ENCODE assay signal across 11 cellular contexts in the genomic region with DNA sequence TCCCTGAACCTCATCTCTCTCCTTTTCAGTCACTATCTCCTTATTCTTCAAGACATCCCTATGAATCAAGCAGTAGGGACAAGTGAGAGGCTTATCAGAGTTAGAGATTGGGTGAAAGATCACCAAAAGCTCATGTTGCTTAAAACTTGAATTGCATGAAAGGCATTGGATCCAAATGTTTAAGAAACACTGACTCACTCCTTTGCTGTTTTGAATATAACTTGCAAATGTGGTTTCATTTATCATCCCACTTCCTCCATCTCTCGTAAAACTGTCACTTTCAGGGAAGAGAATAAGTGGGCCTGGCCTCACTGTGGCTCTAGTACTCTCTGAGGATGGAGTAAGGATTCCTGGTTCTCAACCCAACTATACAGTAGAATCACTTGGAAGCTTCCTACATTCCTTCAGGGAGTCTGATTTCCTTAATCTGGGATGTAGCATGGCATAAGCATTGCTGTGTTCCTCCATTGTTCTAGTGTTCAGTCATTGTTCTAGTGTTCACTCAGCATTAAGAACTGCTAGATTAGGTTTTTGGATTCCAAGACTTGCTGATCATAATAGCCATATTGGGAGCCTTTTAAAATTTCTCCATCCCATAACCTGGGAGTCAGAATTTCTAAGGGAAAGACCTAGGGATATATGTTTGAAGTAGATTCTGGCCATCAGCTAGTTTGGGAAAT.
DNase-seq lines count a peak whose midpoint lies in the region; ATAC-seq, FAIRE-seq and TF ChIP-seq lines count a peak whose summit lies in the region.
"Had no signal": no experiment of that assay in that cellular context is flagged by ENCODE, and none has a peak within 500 bp of the region (broad histone marks: within the 10 kb centered on the region; RNA-seq: fewer than 3 reads in every experiment).

No MANE protein-coding gene starts in this region.

- intact Hi-C loops in pancreas (cut with DNase I), result no loop called here

- FAIRE-seq in pancreas (lab: Jason Lieb, UNC), result no peak

- H3K27me3 ChIP-seq in pancreas, result no peaks in the 10 kb centered on the region
- H3K27me3 ChIP-seq: gastrocnemius medialis had no signal

- no peak for TF ChIP-seq CTCF in pancreas (IDR thresholded peaks at IDR 0.05)

- no peaks in the 10 kb centered on the region for H3K36me3 ChIP-seq in pancreas
- H3K36me3 ChIP-seq: gastrocnemius medialis had no signal

- ATAC-seq in GM21390 (IDR thresholded peaks at IDR 0.05; ENCODE audit: unreplicated experiment), result peak; percentile 35
- ATAC-seq in pancreas, result no peak
- no peak for ATAC-seq in HG03025 (IDR thresholded peaks at IDR 0.05; ENCODE audit: low FRiP score, unreplicated experiment)
- ATAC-seq: gastrocnemius medialis had no signal

- DNase-seq in A172 (ENCODE audit: low spot score), result peak; percentile 71
- peak; percentile 81 for DNase-seq in NOMO-1 treated with dmso at 0.1 percent for 144 hours (lab: John Stamatoyannopoulos, UW; ENCODE audit: unreplicated experiment)
- DNase-seq in astrocyte of the hippocampus (ENCODE audit: low read depth, low spot score), result peak; percentile 16
- no peak for DNase-seq in hypothalamus (lab: John Stamatoyannopoulos, UW)
- DNase-seq in pancreas, result no peak
- no peak for DNase-seq in amniotic stem cell (lab: John Stamatoyannopoulos, UW)
- DNase-seq: activated CD8-positive, alpha-beta memory T cell treated with anti-CD3 and anti-CD28 coated beads for 24 hours; gastrocnemius medialis; NCI-H146 had no signal

- no peaks in the 10 kb centered on the region for H3K4me1 ChIP-seq in pancreas

- H3K4me3 ChIP-seq in pancreas, result no peak overlapping the region
- H3K4me3 ChIP-seq: gastrocnemius medialis had no signal

- 72 to 92% methylated on average over 1 of the region's 1 CpG for WGBS in pancreas, 2 donors

- no peak overlapping the region for H3K27ac ChIP-seq in pancreas
- H3K27ac ChIP-seq: gastrocnemius medialis had no signal

- H3K9me3 ChIP-seq in pancreas, result no peaks in the 10 kb centered on the region
- H3K9me3 ChIP-seq: gastrocnemius medialis had no signal

Comparison
In these comparisons a context has a peak if more than half of its experiments do, and no peak if none do; other contexts are left out.
1. DNase-seq: peak in A172 (single experiment), NOMO-1 treated with dmso at 0.1 percent for 144 hours (single experiment) and astrocyte of the hippocampus (single experiment); none in hypothalamus (0 of 51), pancreas (0 of 6) and amniotic stem cell (single experiment).